ENCODE assay signal across 17 cellular contexts in the genomic region with DNA sequence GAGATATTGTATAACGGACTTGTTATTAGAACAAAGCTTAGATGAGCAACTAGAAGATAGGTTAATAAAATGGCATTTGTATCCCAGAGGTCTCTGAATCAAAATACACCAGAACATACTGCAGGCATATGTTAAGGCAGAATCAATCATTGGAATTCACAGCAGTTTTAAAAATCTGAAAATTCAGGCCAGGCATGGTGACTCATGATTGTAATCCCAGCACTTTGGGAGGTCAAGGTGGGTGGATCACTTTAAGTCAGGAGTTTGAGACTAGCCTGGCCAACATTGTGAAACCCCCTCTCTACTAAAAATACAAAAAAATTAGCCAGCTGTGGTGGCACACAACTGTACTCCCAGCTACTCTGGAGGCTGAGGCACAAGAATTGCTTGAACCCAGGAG.
DNase-seq lines count a peak whose midpoint lies in the region; ATAC-seq and TF ChIP-seq lines count a peak whose summit lies in the region.
"Had no signal": no experiment of that assay in that cellular context is flagged by ENCODE, and none has a peak within 500 bp of the region (broad histone marks: within the 10 kb centered on the region; RNA-seq: fewer than 3 reads in every experiment).

No MANE protein-coding gene starts in this region.

- intact Hi-C loops in activated T-helper 1 cell treated with anti-CD3 and anti-CD28 coated beads, Interleukin-12 subunit alpha, Interleukin-12 subunit beta, Interleukin-2, Interleukin-4 antibody, amounts not matched to agents 30 ng/mL and 10 ng/mL and 1 ng/mL, durations not matched to agents 14 hours and 24 hours and 36 hours (cut with micrococcal nuclease), result no loop called here
- intact Hi-C loops in mucosa of descending colon (cut with DNase I, micrococcal nuclease), result no loop called here

- H3K27ac Mint-ChIP-seq in mesothelial cell of epicardium, result peak overlapping the region; percentile 25
- no peak overlapping the region for H3K27ac Mint-ChIP-seq in activated T-helper 1 cell treated with anti-CD3 and anti-CD28 coated beads, Interleukin-12 subunit alpha, Interleukin-12 subunit beta, Interleukin-2, Interleukin-4 antibody, amounts not matched to agents 30 ng/mL and 10 ng/mL and 1 ng/mL, durations not matched to agents 14 hours and 24 hours and 36 hours

- peaks cover 37% of the 10 kb centered on the region for H3K4me1 Mint-ChIP-seq in mesothelial cell of epicardium
- H3K4me1 Mint-ChIP-seq in activated T-helper 1 cell treated with anti-CD3 and anti-CD28 coated beads, Interleukin-12 subunit alpha, Interleukin-12 subunit beta, Interleukin-2, Interleukin-4 antibody, amounts not matched to agents 30 ng/mL and 10 ng/mL and 1 ng/mL, durations not matched to agents 14 hours and 24 hours and 36 hours (ENCODE audit: low read depth), result peaks cover 6% of the 10 kb centered on the region

- TF ChIP-seq CTCF in choroid plexus epithelial cell (conservative IDR thresholded peaks at IDR 0.05; ENCODE audit: low read depth, low read length) (no peak), mesothelial cell of epicardium (IDR thresholded peaks at IDR 0.05; ENCODE audit: unreplicated experiment) (no peak), mucosa of descending colon (IDR thresholded peaks at IDR 0.05) (no peak)

- DNase-seq in EL (peak; percentile 55), HCEC 1CT (peak; percentile 62), choroid plexus epithelial cell (ENCODE audit: low read depth) (peak; percentile 37), mesothelial cell of epicardium (ENCODE audit: low spot score in 2 of 2, unreplicated experiment in 2 of 2) (no peak), SK-N-DZ (ENCODE audit: low spot score) (no peak), 8988T (no peak), mucosa of descending colon (no peak)
- no peak for DNase-seq in activated T-helper 1 cell treated with anti-CD3 and anti-CD28 coated beads, Interleukin-12 subunit alpha, Interleukin-12 subunit beta, Interleukin-2, Interleukin-4 antibody, amounts not matched to agents 30 ng/mL and 10 ng/mL and 1 ng/mL, durations not matched to agents 14 hours and 24 hours and 36 hours (ENCODE audit: low spot score)
- DNase-seq: C1 segment of cervical spinal cord, DMS79, KG1, NCI-H1092, NCI-H146, NCI-H2081 treated with DMSO at 0.1 percent for 48 hours, Peyer's patch had no signal

- H3K36me3 ChIP-seq in mucosa of descending colon (ENCODE audit: low read depth), result no peaks in the 10 kb centered on the region
- H3K36me3 ChIP-seq: Peyer's patch, SJSA1 had no signal

- H3K27me3 Mint-ChIP-seq in mesothelial cell of epicardium (ENCODE audit: low read depth), result no peaks in the 10 kb centered on the region
- H3K27me3 Mint-ChIP-seq in activated T-helper 1 cell treated with anti-CD3 and anti-CD28 coated beads, Interleukin-12 subunit alpha, Interleukin-12 subunit beta, Interleukin-2, Interleukin-4 antibody, amounts not matched to agents 30 ng/mL and 10 ng/mL and 1 ng/mL, durations not matched to agents 14 hours and 24 hours and 36 hours (ENCODE audit: insufficient read depth), result no peaks in the 10 kb centered on the region

- no peaks in the 10 kb centered on the region for H3K9me3 ChIP-seq in mucosa of descending colon
- H3K9me3 ChIP-seq: Peyer's patch, SJSA1 had no signal

- no peak overlapping the region for H3K4me3 Mint-ChIP-seq in mesothelial cell of epicardium
- no peak overlapping the region for H3K4me3 Mint-ChIP-seq in activated T-helper 1 cell treated with anti-CD3 and anti-CD28 coated beads, Interleukin-12 subunit alpha, Interleukin-12 subunit beta, Interleukin-2, Interleukin-4 antibody, amounts not matched to agents 30 ng/mL and 10 ng/mL and 1 ng/mL, durations not matched to agents 14 hours and 24 hours and 36 hours

- H3K36me3 Mint-ChIP-seq in mesothelial cell of epicardium, result peaks cover 15% of the 10 kb centered on the region
- peaks cover 1% of the 10 kb centered on the region for H3K36me3 Mint-ChIP-seq in activated T-helper 1 cell treated with anti-CD3 and anti-CD28 coated beads, Interleukin-12 subunit alpha, Interleukin-12 subunit beta, Interleukin-2, Interleukin-4 antibody, amounts not matched to agents 30 ng/mL and 10 ng/mL and 1 ng/mL, durations not matched to agents 14 hours and 24 hours and 36 hours (ENCODE audit: low read depth)

- H3K4me3 ChIP-seq in choroid plexus epithelial cell (ENCODE audit: low read depth, low read length) (no peak overlapping the region), mucosa of descending colon (no peak overlapping the region)
- H3K4me3 ChIP-seq: Peyer's patch, SJSA1 had no signal

- no peak for ATAC-seq in mucosa of descending colon
- ATAC-seq: HepG2 had no signal

- H3K9me3 Mint-ChIP-seq in mesothelial cell of epicardium, result peaks cover 12% of the 10 kb centered on the region
- no peaks in the 10 kb centered on the region for H3K9me3 Mint-ChIP-seq in activated T-helper 1 cell treated with anti-CD3 and anti-CD28 coated beads, Interleukin-12 subunit alpha, Interleukin-12 subunit beta, Interleukin-2, Interleukin-4 antibody, amounts not matched to agents 30 ng/mL and 10 ng/mL and 1 ng/mL, durations not matched to agents 14 hours and 24 hours and 36 hours

- H3K4me1 ChIP-seq in mucosa of descending colon (ENCODE audit: low read depth), result no peaks in the 10 kb centered on the region
- H3K4me1 ChIP-seq: Peyer's patch had no signal

Comparison
In these comparisons a context has a peak if more than half of its experiments do, and no peak if none do; other contexts are left out.
1. DNase-seq: peak in EL (single experiment), HCEC 1CT (single experiment) and choroid plexus epithelial cell (single experiment); none in mesothelial cell of epicardium (0 of 2), SK-N-DZ (single experiment), 8988T (single experiment), activated T-helper 1 cell treated with anti-CD3 and anti-CD28 coated beads, Interleukin-12 subunit alpha, Interleukin-12 subunit beta, Interleukin-2, Interleukin-4 antibody, amounts not matched to agents 30 ng/mL and 10 ng/mL and 1 ng/mL, durations not matched to agents 14 hours and 24 hours and 36 hours (single experiment) and mucosa of descending colon (0 of 3).